9 cellular contexts compared by ENCODE assay signal in the genomic region with DNA sequence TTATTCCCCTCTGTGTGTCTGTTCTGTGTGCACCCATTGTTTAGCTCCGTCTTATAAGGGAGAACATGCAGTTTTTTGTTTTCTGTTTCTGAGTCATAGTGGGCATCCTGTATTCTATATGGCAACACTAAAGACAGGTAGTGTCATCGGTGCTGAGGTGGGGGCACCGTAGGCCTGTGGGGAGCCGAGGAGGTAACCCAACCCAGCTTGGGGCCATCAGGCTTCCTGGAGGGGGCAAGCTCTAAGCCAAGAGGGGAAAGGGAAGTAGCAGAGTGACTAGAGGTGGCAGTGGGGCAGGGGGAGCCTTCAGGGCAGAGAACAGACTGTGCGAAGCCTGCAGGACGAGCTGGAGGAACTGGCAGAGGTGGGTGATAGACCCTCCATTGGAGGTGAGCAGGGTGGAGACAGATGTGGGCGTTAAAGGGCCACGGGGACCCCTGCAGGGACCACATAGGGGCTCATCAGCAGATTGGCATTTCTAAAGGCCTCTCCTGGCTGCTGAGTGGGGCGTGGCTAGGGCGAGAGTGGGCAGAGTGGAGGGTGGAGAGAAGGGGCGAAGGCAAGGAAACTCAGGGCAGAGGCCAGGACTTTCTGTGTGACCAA. TPM values are rescaled to one million over a fixed set of nuclear protein-coding genes. Genes with fewer than 3 reads are reported as not detected.
A peak's percentile ranks its signal among the peaks of the same experiment; 100 is the strongest.
DNase-seq lines count a peak whose midpoint lies in the region; ATAC-seq and TF ChIP-seq lines count a peak whose summit lies in the region.
"Had no signal": no experiment of that assay in that cellular context is flagged by ENCODE, and none has a peak within 500 bp of the region (broad histone marks: within the 10 kb centered on the region; RNA-seq: fewer than 3 reads in every experiment).

No MANE protein-coding gene starts in this region.

- H2BK120ac ChIP-seq in neuronal stem cell (ENCODE audit: low read depth, low read length) = no peak overlapping the region

- H3K36me3 ChIP-seq in GM06990 (ENCODE audit: control insufficient read depth, insufficient read depth, low read length) (no peaks in the 10 kb centered on the region), neuronal stem cell (replicated peaks in 1 of 2; ENCODE audit: control insufficient read depth in 2 of 2, insufficient read depth in 2 of 2, low read length in 2 of 2) (peaks cover 0 to 44% of the 10 kb centered on the region in 2 donors)

- no peak overlapping the region for H4K91ac ChIP-seq in neuronal stem cell (ENCODE audit: low read depth, low read length, poor library complexity)

- peak overlapping the region; percentile 64 for H2AK5ac ChIP-seq in neuronal stem cell (ENCODE audit: low read depth, low read length)

- peaks cover 22% of the 10 kb centered on the region for H3K4me1 Mint-ChIP-seq in activated B cell treated with CpG ODN at 0.5 μM for 24 hours

- H3K9ac ChIP-seq in neuronal stem cell (ENCODE audit: low read depth, low read length, poor library complexity) = no peak overlapping the region

- no peak overlapping the region for H2BK5ac ChIP-seq in neuronal stem cell (ENCODE audit: low read length)

- no peak overlapping the region for H2BK12ac ChIP-seq in neuronal stem cell (ENCODE audit: low read length)

- H3K27me3 ChIP-seq in GM06990 (replicated peaks; ENCODE audit: control insufficient read depth, insufficient read depth, low read length) (no peaks in the 10 kb centered on the region), neuronal stem cell (ENCODE audit: control insufficient read depth in 3 of 3, insufficient read depth in 3 of 3, low read depth in 1 of 3, low read length in 3 of 3) (no peaks in the 10 kb centered on the region)

- H3K4me3 ChIP-seq in GM06990 (replicated peaks; ENCODE audit: low read depth, low read length) (no peak overlapping the region), neuronal stem cell (ENCODE audit: low read length in 2 of 2) (no peak overlapping the region)

- H3K36me3 Mint-ChIP-seq in activated B cell treated with CpG ODN at 0.5 μM for 24 hours (ENCODE audit: low read depth) = no peaks in the 10 kb centered on the region

- peaks cover 24 to 39% of the 10 kb centered on the region in 2 donors for H3K4me1 ChIP-seq in neuronal stem cell (ENCODE audit: control insufficient read depth in 2 of 2, insufficient read depth in 1 of 2, low read depth in 1 of 2, low read length in 2 of 2)

- peak overlapping the region; percentile 65 for H3K18ac ChIP-seq in neuronal stem cell (ENCODE audit: low read length)

- peak; percentile 53 for DNase-seq in GM06990 (ENCODE audit: extremely low read depth, insufficient read length)
- DNase-seq in activated B cell treated with CpG ODN at 0.5 μM for 24 hours = no peak
- peak; percentile 69 for DNase-seq in activated gamma-delta T cell treated with Interleukin-2 at 50 U/mL for 16 hours
- no peak for DNase-seq in neuronal stem cell (ENCODE audit: low spot score)
- DNase-seq in posterior vena cava (ENCODE audit: low spot score) = no peak
- DNase-seq: SW 1271 had no signal

- TF ChIP-seq CTCF in GM06990 (IDR thresholded peaks at IDR 0.05; ENCODE audit: insufficient read depth, low read length, poor library complexity, severe bottlenecking) = no peak
- TF ChIP-seq CTCF in activated B cell treated with CpG ODN at 0.5 μM for 24 hours (IDR thresholded peaks at IDR 0.05) = no peak

- no peak overlapping the region for H3K4me2 ChIP-seq in neuronal stem cell (ENCODE audit: insufficient read depth, low read length, poor library complexity, severe bottlenecking)

- peak overlapping the region; percentile 20 for H3K23ac ChIP-seq in neuronal stem cell (ENCODE audit: low read depth, low read length, poor library complexity)

- intact Hi-C loops in activated B cell treated with CpG ODN at 0.5 μM for 24 hours (cut with micrococcal nuclease) = no loop called here
- intact Hi-C loops in posterior vena cava (cut with DNase I) = no loop called here

- no peak overlapping the region for H3K14ac ChIP-seq in neuronal stem cell (ENCODE audit: low read length)

- no peak overlapping the region for H2AFZ ChIP-seq in neuronal stem cell (ENCODE audit: low read length)

- H3K9me3 Mint-ChIP-seq in activated B cell treated with CpG ODN at 0.5 μM for 24 hours = no peaks in the 10 kb centered on the region

- CTCF ChIA-PET in activated B cell treated with CpG ODN at 0.5 μM for 24 hours (lab: Charles Lee) = no interaction called here

- H3K4ac ChIP-seq in neuronal stem cell (ENCODE audit: low read length) = no peak overlapping the region

- ATAC-seq in activated B cell treated with CpG ODN at 0.5 μM for 24 hours (ENCODE audit: low read depth) (peak; percentile 28), HG03457 (IDR thresholded peaks at IDR 0.05; ENCODE audit: unreplicated experiment) (no peak), GM19023 (IDR thresholded peaks at IDR 0.05; ENCODE audit: unreplicated experiment) (no peak), GM21786 (IDR thresholded peaks at IDR 0.05; ENCODE audit: unreplicated experiment) (no peak)

- peaks cover 0 to 2% of the 10 kb centered on the region in 2 donors for H3K9me3 ChIP-seq in neuronal stem cell (replicated peaks in 1 of 2; ENCODE audit: control insufficient read depth in 2 of 2, insufficient read depth in 1 of 2, low read depth in 1 of 2, low read length in 2 of 2)

- H3K27ac Mint-ChIP-seq in activated B cell treated with CpG ODN at 0.5 μM for 24 hours = no peak overlapping the region

- no peak overlapping the region for H3K27ac ChIP-seq in neuronal stem cell (replicated peaks; ENCODE audit: low read length)

- peaks cover 2% of the 10 kb centered on the region for H3K79me1 ChIP-seq in neuronal stem cell (ENCODE audit: low read depth, low read length)

- POLR2A ChIA-PET in activated B cell treated with CpG ODN at 0.5 μM for 24 hours (lab: Charles Lee) = interaction anchor here (0.8 kb wide), 1 partner anchor 13 kb away, joined by 3 read pairs; no protein-coding TSS in a partner anchor

- no peak overlapping the region for H3K4me3 Mint-ChIP-seq in activated B cell treated with CpG ODN at 0.5 μM for 24 hours

- no peak overlapping the region for H4K8ac ChIP-seq in neuronal stem cell (ENCODE audit: low read depth, low read length)

- no peaks in the 10 kb centered on the region for H3K27me3 Mint-ChIP-seq in activated B cell treated with CpG ODN at 0.5 μM for 24 hours

- no CpG with 5 or more reads among the region's 11 CpGs for WGBS in neuronal stem cell (ENCODE audit: extremely low coverage in 2 of 2, insufficient read length in 2 of 2, insufficient replicate concordance in 1 of 2), 2 donors

- peak overlapping the region; percentile 71 for H2BK15ac ChIP-seq in neuronal stem cell (ENCODE audit: low read length)

RNA-seq across cellular contexts. Expression of a gene that starts 36.5 kb away (rescaled TPM):
- total RNA-seq in activated B cell treated with CpG ODN at 0.5 μM for 24 hours (7.4 and 8.3 TPM in 2 replicates), posterior vena cava (10 to 100 TPM; 26.7 to 28.4 TPM)
- polyA plus RNA-seq in neuronal stem cell (2013, experiment 1 of 2) = 60.5 TPM
- polyA plus RNA-seq in neuronal stem cell (2013, experiment 2 of 2) = 61.7 TPM

RNA-seq across cellular contexts. Expression of a gene that starts 57.0 kb away (rescaled TPM):
- total RNA-seq in activated B cell treated with CpG ODN at 0.5 μM for 24 hours (131 and 147 TPM in 2 replicates), posterior vena cava (10 to 100 TPM; 56.0 to 56.1 TPM)
- 113 TPM for polyA plus RNA-seq in neuronal stem cell (2013, experiment 1 of 2)
- 110 TPM for polyA plus RNA-seq in neuronal stem cell (2013, experiment 2 of 2)

RNA-seq across cellular contexts. Expression of a gene that starts 57.2 kb away (rescaled TPM):
- total RNA-seq in activated B cell treated with CpG ODN at 0.5 μM for 24 hours (32.6 and 39.9 TPM in 2 replicates), posterior vena cava (10 to 100 TPM; 26.8 to 27.6 TPM)
- polyA plus RNA-seq in neuronal stem cell (2013, experiment 1 of 2) = 50.6 TPM
- 55.6 TPM for polyA plus RNA-seq in neuronal stem cell (2013, experiment 2 of 2)

Comparison
In these comparisons a context has a peak if more than half of its experiments do, and no peak if none do; other contexts are left out.
1. DNase-seq: peak in GM06990 (single experiment) and activated gamma-delta T cell treated with Interleukin-2 at 50 U/mL for 16 hours (single experiment); none in activated B cell treated with CpG ODN at 0.5 μM for 24 hours (single experiment), neuronal stem cell (single experiment) and posterior vena cava (single experiment).